In genomic region chr6:36848658-36849441, GRCh38 we compare ENCODE assay signal across 1 cellular context.
TF ChIP-seq lines count a peak whose summit lies in the region.

No MANE protein-coding gene starts in this region.

TF ChIP-seq in K562, 482 proteins besides CTCF, POLR2A, EP300 and RAD21 (continued from another document):
- TF ChIP-seq ETV5 (CRISPR knock-in tag; IDR thresholded peaks at IDR 0.05; ENCODE audit: low read depth) (peak; percentile 68), KLF10 (CRISPR knock-in tag; IDR thresholded peaks at IDR 0.05) (no peak), ARHGAP35 (IDR thresholded peaks at IDR 0.05; ENCODE audit: partially characterized antibody) (no peak), RREB1 (CRISPR knock-in tag; IDR thresholded peaks at IDR 0.05) (no peak), RB1 (IDR thresholded peaks at IDR 0.05; ENCODE audit: low read depth) (no peak), XRCC3 (IDR thresholded peaks at IDR 0.05) (no peak), USF2 (CRISPR knock-in tag; IDR thresholded peaks at IDR 0.05) (no peak), ELF2 (CRISPR knock-in tag; IDR thresholded peaks at IDR 0.05) (no peak), ZNF311 (CRISPR knock-in tag; IDR thresholded peaks at IDR 0.05) (no peak), ARID3A (IDR thresholded peaks at IDR 0.05; ENCODE audit: borderline replicate concordance, low read depth, low read length) (no peak), SMARCA4 (IDR thresholded peaks at IDR 0.05) (peak; percentile 78), MAX (CRISPR knock-in tag; IDR thresholded peaks at IDR 0.05) (peak; percentile 95), FOXP1 (CRISPR knock-in tag; IDR thresholded peaks at IDR 0.05) (no peak), RBM22 (IDR thresholded peaks at IDR 0.05; ENCODE audit: low read depth, low read length, poor library complexity, severe bottlenecking) (no peak), ETS1 (conservative IDR thresholded peaks at IDR 0.05; ENCODE audit: control insufficient read depth, low read depth, low read length) (no peak; the same call in 1 of the 2 replicates), GATAD2A (IDR thresholded peaks at IDR 0.05) (no peak), ZNF668 (CRISPR knock-in tag; IDR thresholded peaks at IDR 0.05) (no peak), ZNF12 (CRISPR knock-in tag; IDR thresholded peaks at IDR 0.05) (0 out of 2 replicates have a peak, but pooled peaks have one; percentile 44), FOXP4 (CRISPR knock-in tag; IDR thresholded peaks at IDR 0.05; ENCODE audit: borderline replicate concordance) (no peak), CBFB (CRISPR knock-in tag; IDR thresholded peaks at IDR 0.05) (no peak), SAP30 (IDR thresholded peaks at IDR 0.05; ENCODE audit: borderline replicate concordance, insufficient read depth, low read depth, low read length, poor library complexity, severe bottlenecking) (peak; percentile 81), HES1 (IDR thresholded peaks at IDR 0.05; ENCODE audit: low read depth) (no peak), ZNF707 (CRISPR knock-in tag; conservative IDR thresholded peaks at IDR 0.05) (no peak), SRSF3 (IDR thresholded peaks at IDR 0.05; ENCODE audit: insufficient read depth, low read length) (no peak), NEUROD1 (IDR thresholded peaks at IDR 0.05; ENCODE audit: borderline replicate concordance, low read depth, low read length, partially characterized antibody) (peak; percentile 58), ZBTB2 (IDR thresholded peaks at IDR 0.05) (no peak; the same call in 1 of the 2 replicates), MCM2 (IDR thresholded peaks at IDR 0.05; ENCODE audit: low read depth) (no peak), ATF7 (IDR thresholded peaks at IDR 0.05) (peak; percentile 73), GABPB1 (CRISPR knock-in tag; IDR thresholded peaks at IDR 0.05) (0 out of 2 replicates have a peak, but pooled peaks have one; percentile 38), MAFF (IDR thresholded peaks at IDR 0.05; ENCODE audit: low read length) (no peak), ATF1 (CRISPR knock-in tag; IDR thresholded peaks at IDR 0.05) (no peak), ATF1 (tag; IDR thresholded peaks at IDR 0.05) (peak; percentile 65), SMARCC2 (IDR thresholded peaks at IDR 0.05; ENCODE audit: low read depth) (no peak), PURB (CRISPR knock-in tag; IDR thresholded peaks at IDR 0.05; ENCODE audit: low read depth) (no peak), CTCFL (IDR thresholded peaks at IDR 0.05; ENCODE audit: borderline replicate concordance, insufficient read depth, low read depth, low read length, poor library complexity, severe bottlenecking) (no peak), PML (IDR thresholded peaks at IDR 0.05; ENCODE audit: low read length) (no peak), NELFE (IDR thresholded peaks at IDR 0.05; ENCODE audit: insufficient read depth, insufficient read length) (no peak), ZNF134 (CRISPR knock-in tag; conservative IDR thresholded peaks at IDR 0.05) (0 out of 2 replicates have a peak, but pooled peaks have one; percentile 36), ZBTB7A (IDR thresholded peaks at IDR 0.05; ENCODE audit: borderline replicate concordance, control insufficient read depth, low read depth, low read length) (no peak), TEAD1 (CRISPR knock-in tag; IDR thresholded peaks at IDR 0.05) (0 out of 4 replicates have a peak, but pooled peaks have one; percentile 40 to 66)
